ENCODE assay signal across 8 cellular contexts in the genomic region with DNA sequence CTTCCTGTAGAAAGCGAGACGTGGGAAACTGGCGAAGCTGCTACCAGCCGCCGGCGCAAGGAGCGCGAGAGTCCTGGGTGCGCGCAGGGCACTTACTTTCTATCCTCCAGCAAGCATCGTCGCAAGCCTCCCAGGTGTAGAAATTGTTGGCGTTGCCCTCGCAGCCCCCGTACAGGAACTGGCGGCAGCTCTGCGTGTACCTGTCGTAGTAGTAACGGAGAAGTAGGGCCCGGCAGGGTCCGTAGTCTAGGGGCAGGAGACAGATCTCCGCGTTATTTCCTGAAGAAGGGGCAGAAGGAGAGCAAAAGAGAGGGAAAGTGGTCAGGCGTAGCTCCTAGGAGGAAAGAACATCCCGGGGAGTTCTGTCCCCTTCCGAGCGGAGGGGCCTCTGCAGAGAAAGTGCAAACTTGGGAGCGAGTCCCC. TPM values are rescaled to one million over a fixed set of nuclear protein-coding genes. Genes with fewer than 3 reads are reported as not detected.
DNase-seq lines count a peak whose midpoint lies in the region; ATAC-seq and TF ChIP-seq lines count a peak whose summit lies in the region.

No MANE protein-coding gene starts in this region.

- POLR2A ChIA-PET in WTC11 (lab: Charles Lee), result interaction anchor here (0.7 kb wide), 1 partner anchor 114 kb away, joined by 3 read pairs; a partner anchor contains a TSS

- no peaks in the 10 kb centered on the region for H3K9me3 Mint-ChIP-seq in WTC11

- 0 out of 2 replicates have a peak overlapping the region, but pooled peaks have one; percentile 14 for H3K27ac Mint-ChIP-seq in WTC11

- H3K4me3 Mint-ChIP-seq in WTC11, result peak overlapping the region; percentile 97

- DNase-seq in A172 (ENCODE audit: low spot score), result peak; percentile 30
- peak; percentile 68 for DNase-seq in WTC11 (ENCODE audit: low spot score)
- no peak for DNase-seq in left ventricle myocardium inferior
- peak; percentile 49 for DNase-seq in renal cortical epithelial cell (ENCODE audit: low read depth)
- DNase-seq in putamen (ENCODE audit: low spot score), result no peak
- DNase-seq in anterior cingulate cortex (lab: John Stamatoyannopoulos, UW), result no peak

- peak overlapping the region; percentile 76 for H3K4me3 ChIP-seq in left ventricle myocardium inferior

- no peaks in the 10 kb centered on the region for H3K36me3 ChIP-seq in left ventricle myocardium inferior

- peak overlapping the region; percentile 62 for H3K27ac ChIP-seq in left ventricle myocardium inferior (replicated peaks)

- no peak for TF ChIP-seq CTCF in WTC11 (IDR thresholded peaks at IDR 0.05)
- no peak for TF ChIP-seq CTCF in left ventricle myocardium inferior (IDR thresholded peaks at IDR 0.05; ENCODE audit: borderline replicate concordance)

- intact Hi-C loops in left ventricle myocardium inferior (cut with micrococcal nuclease), result loop anchor here (10.0 kb wide), 1 partner anchor 115 kb away; a partner anchor contains a TSS

- H3K36me3 Mint-ChIP-seq in WTC11, result no peaks in the 10 kb centered on the region

- H3K27me3 Mint-ChIP-seq in WTC11 (ENCODE audit: low read depth), result peaks cover 46% of the 10 kb centered on the region

- ATAC-seq in GM18502 (IDR thresholded peaks at IDR 0.05; ENCODE audit: poor library complexity, unreplicated experiment) (peak; percentile 60), HG03159 (IDR thresholded peaks at IDR 0.05; ENCODE audit: unreplicated experiment) (peak; percentile 70), WTC11 (peak; percentile 80)

- H3K4me1 ChIP-seq in left ventricle myocardium inferior, result peaks cover 26% of the 10 kb centered on the region

- H3K4me1 Mint-ChIP-seq in WTC11, result peaks cover 4% of the 10 kb centered on the region

- peaks cover 20% of the 10 kb centered on the region for H3K27me3 ChIP-seq in left ventricle myocardium inferior (ENCODE audit: low read depth)

- CTCF ChIA-PET in WTC11 (lab: Charles Lee), result interaction anchor here (0.6 to 1.9 kb wide), 6 partner anchors 13 to 416 kb away, joined by 3 to 8 read pairs (median 4); no protein-coding TSS in a partner anchor

- H3K9me3 ChIP-seq in left ventricle myocardium inferior (replicated peaks), result no peaks in the 10 kb centered on the region

TF ChIP-seq in WTC11, 78 proteins besides CTCF, POLR2A, EP300 and RAD21:
- TF ChIP-seq SOX15 (CRISPR knock-in tag; IDR thresholded peaks at IDR 0.05) (no peak), ZNF423 (CRISPR knock-in tag; IDR thresholded peaks at IDR 0.05) (no peak)
- TF ChIP-seq, protein P1, sequence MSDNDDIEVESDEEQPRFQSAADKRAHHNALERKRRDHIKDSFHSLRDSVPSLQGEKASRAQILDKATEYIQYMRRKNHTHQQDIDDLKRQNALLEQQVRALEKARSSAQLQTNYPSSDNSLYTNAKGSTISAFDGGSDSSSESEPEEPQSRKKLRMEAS (CRISPR knock-in tag; IDR thresholded peaks at IDR 0.05), result no peak
- TF ChIP-seq, protein P2, sequence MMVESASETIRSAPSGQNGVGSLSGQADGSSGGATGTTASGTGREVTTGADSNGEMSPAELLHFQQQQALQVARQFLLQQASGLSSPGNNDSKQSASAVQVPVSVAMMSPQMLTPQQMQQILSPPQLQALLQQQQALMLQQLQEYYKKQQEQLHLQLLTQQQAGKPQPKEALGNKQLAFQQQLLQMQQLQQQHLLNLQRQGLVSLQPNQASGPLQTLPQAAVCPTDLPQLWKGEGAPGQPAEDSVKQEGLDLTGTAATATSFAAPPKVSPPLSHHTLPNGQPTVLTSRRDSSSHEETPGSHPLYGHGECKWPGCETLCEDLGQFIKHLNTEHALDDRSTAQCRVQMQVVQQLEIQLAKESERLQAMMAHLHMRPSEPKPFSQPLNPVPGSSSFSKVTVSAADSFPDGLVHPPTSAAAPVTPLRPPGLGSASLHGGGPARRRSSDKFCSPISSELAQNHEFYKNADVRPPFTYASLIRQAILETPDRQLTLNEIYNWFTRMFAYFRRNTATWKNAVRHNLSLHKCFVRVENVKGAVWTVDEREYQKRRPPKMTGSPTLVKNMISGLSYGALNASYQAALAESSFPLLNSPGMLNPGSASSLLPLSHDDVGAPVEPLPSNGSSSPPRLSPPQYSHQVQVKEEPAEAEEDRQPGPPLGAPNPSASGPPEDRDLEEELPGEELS (CRISPR knock-in tag; IDR thresholded peaks at IDR 0.05), result peak; percentile 12; the same call in 1 of the 2 replicates

RNA-seq across cellular contexts. Expression of a gene that starts 0.5 kb away (rescaled TPM):
- total RNA-seq in A172 (2014; rRNA removed; shearing (Covaris generic)), result 6.2 and 6.5 TPM in 2 replicates
- total RNA-seq in WTC11 (2021) (7.8 to 10.4 TPM (median 8.7 TPM) in 3 replicates), left ventricle myocardium inferior (1.5 TPM), renal cortical epithelial cell (22.7 and 65.1 TPM in 2 replicates)

RNA-seq across cellular contexts. Expression of a gene that starts 16.3 kb away (rescaled TPM):
- total RNA-seq in A172 (2014; rRNA removed; shearing (Covaris generic)), result 0.24 and 0.67 TPM in 2 replicates
- total RNA-seq in WTC11 (2021) (0.63 to 1.3 TPM (median 1.2 TPM) in 3 replicates), left ventricle myocardium inferior (not detected), renal cortical epithelial cell (0.05 TPM in 1 of 2 replicates, not detected in the other)

RNA-seq across cellular contexts. Expression of a gene that starts 31.5 kb away (rescaled TPM):
- total RNA-seq in A172 (2014; rRNA removed; shearing (Covaris generic)), result 24.1 and 27.9 TPM in 2 replicates
- total RNA-seq in WTC11 (2021) (1.3 to 1.7 TPM (median 1.4 TPM) in 3 replicates), left ventricle myocardium inferior (29.6 TPM), renal cortical epithelial cell (26.0 and 35.1 TPM in 2 replicates)

Comparison
In these comparisons a context has a peak if more than half of its experiments do, and no peak if none do; other contexts are left out.
1. DNase-seq: peak in A172 (single experiment), WTC11 (single experiment) and renal cortical epithelial cell (single experiment); none in left ventricle myocardium inferior (single experiment), putamen (single experiment) and anterior cingulate cortex (0 of 58).
2. Peak in every context shown above with its lines, with median percentiles within 50 percentile points of each other: ATAC-seq.